ENCODE assay signal across 9 cellular contexts in genomic region chr17:46769531-46770438, GRCh38. TPM values are rescaled to one million over a fixed set of nuclear protein-coding genes. Genes with fewer than 3 reads are reported as not detected.
DNase-seq lines count a peak whose midpoint lies in the region; ATAC-seq lines count a peak whose summit lies in the region.
"Had no signal": no experiment of that assay in that cellular context is flagged by ENCODE, and none has a peak within 500 bp of the region (broad histone marks: within the 10 kb centered on the region; RNA-seq: fewer than 3 reads in every experiment).

No MANE protein-coding gene starts in this region.

- intact Hi-C loops in activated CD4-positive, alpha-beta memory T cell treated with anti-CD3 and anti-CD28 coated beads for 36 hours (cut with micrococcal nuclease): loop anchor here (5.0 kb wide), 1 partner anchor 48 kb away; the partner anchor contains the start of gene WNT3

- CTCF ChIA-PET in activated CD4-positive, alpha-beta memory T cell treated with anti-CD3 and anti-CD28 coated beads, Interleukin-2, amount 10 ng/mL, durations not matched to agents 7 days and 5 days (lab: Charles Lee): no interaction called here
- CTCF ChIA-PET in activated CD4-positive, alpha-beta memory T cell treated with anti-CD3 and anti-CD28 coated beads for 36 hours (lab: Charles Lee): interaction anchor here (0.7 kb wide), 1 partner anchor 1954 kb away, joined by 3 read pairs; no protein-coding TSS in a partner anchor
- CTCF ChIA-PET in activated CD8-positive, alpha-beta T cell treated with anti-CD3 and anti-CD28 coated beads, Interleukin-2, amount 10 ng/mL, durations not matched to agents 7 days and 5 days (lab: Charles Lee): no interaction called here

- H3K27me3 Mint-ChIP-seq in activated CD4-positive, alpha-beta memory T cell treated with anti-CD3 and anti-CD28 coated beads, Interleukin-2, amount 10 ng/mL, durations not matched to agents 7 days and 5 days: peaks cover 39% of the 10 kb centered on the region
- H3K27me3 Mint-ChIP-seq in activated CD4-positive, alpha-beta memory T cell treated with anti-CD3 and anti-CD28 coated beads for 36 hours: peaks cover 39% of the 10 kb centered on the region
- H3K27me3 Mint-ChIP-seq in activated CD8-positive, alpha-beta T cell treated with anti-CD3 and anti-CD28 coated beads, Interleukin-2, amount 10 ng/mL, durations not matched to agents 7 days and 5 days (ENCODE audit: low read depth): peaks cover 35% of the 10 kb centered on the region
- H3K27me3 Mint-ChIP-seq in stimulated activated naive CD8-positive, alpha-beta T cell treated with anti-CD3 and anti-CD28 coated beads, Interleukin-15, amount 100 ng/mL, for 72 hours: peaks cover 57% of the 10 kb centered on the region

- H3K9me3 Mint-ChIP-seq in activated CD4-positive, alpha-beta memory T cell treated with anti-CD3 and anti-CD28 coated beads, Interleukin-2, amount 10 ng/mL, durations not matched to agents 7 days and 5 days: no peaks in the 10 kb centered on the region
- H3K9me3 Mint-ChIP-seq in activated CD4-positive, alpha-beta memory T cell treated with anti-CD3 and anti-CD28 coated beads for 36 hours: no peaks in the 10 kb centered on the region
- no peaks in the 10 kb centered on the region for H3K9me3 Mint-ChIP-seq in activated CD8-positive, alpha-beta T cell treated with anti-CD3 and anti-CD28 coated beads, Interleukin-2, amount 10 ng/mL, durations not matched to agents 7 days and 5 days (ENCODE audit: insufficient read depth)
- no peaks in the 10 kb centered on the region for H3K9me3 Mint-ChIP-seq in stimulated activated naive CD8-positive, alpha-beta T cell treated with anti-CD3 and anti-CD28 coated beads, Interleukin-15, amount 100 ng/mL, for 72 hours

- ATAC-seq in activated CD8-positive, alpha-beta T cell treated with anti-CD3 and anti-CD28 coated beads, Interleukin-2, amount 10 ng/mL, durations not matched to agents 7 days and 5 days: no peak
- ATAC-seq in left lobe of liver (no peak), GM21381 (IDR thresholded peaks at IDR 0.05; ENCODE audit: unreplicated experiment) (no peak)
- ATAC-seq in stimulated activated naive CD8-positive, alpha-beta T cell treated with anti-CD3 and anti-CD28 coated beads, Interleukin-15, amount 100 ng/mL, for 72 hours: peak; percentile 2

- H3K4me1 Mint-ChIP-seq in activated CD4-positive, alpha-beta memory T cell treated with anti-CD3 and anti-CD28 coated beads, Interleukin-2, amount 10 ng/mL, durations not matched to agents 7 days and 5 days: peaks cover 18% of the 10 kb centered on the region
- peaks cover 11% of the 10 kb centered on the region for H3K4me1 Mint-ChIP-seq in activated CD4-positive, alpha-beta memory T cell treated with anti-CD3 and anti-CD28 coated beads for 36 hours (ENCODE audit: low read depth)
- peaks cover 29% of the 10 kb centered on the region for H3K4me1 Mint-ChIP-seq in activated CD8-positive, alpha-beta T cell treated with anti-CD3 and anti-CD28 coated beads, Interleukin-2, amount 10 ng/mL, durations not matched to agents 7 days and 5 days (ENCODE audit: low read depth)
- H3K4me1 Mint-ChIP-seq in stimulated activated naive CD8-positive, alpha-beta T cell treated with anti-CD3 and anti-CD28 coated beads, Interleukin-15, amount 100 ng/mL, for 72 hours: peaks cover 28% of the 10 kb centered on the region

- no peaks in the 10 kb centered on the region for H3K36me3 Mint-ChIP-seq in activated CD4-positive, alpha-beta memory T cell treated with anti-CD3 and anti-CD28 coated beads, Interleukin-2, amount 10 ng/mL, durations not matched to agents 7 days and 5 days (ENCODE audit: low read depth)
- H3K36me3 Mint-ChIP-seq in activated CD4-positive, alpha-beta memory T cell treated with anti-CD3 and anti-CD28 coated beads for 36 hours: no peaks in the 10 kb centered on the region
- no peaks in the 10 kb centered on the region for H3K36me3 Mint-ChIP-seq in activated CD8-positive, alpha-beta T cell treated with anti-CD3 and anti-CD28 coated beads, Interleukin-2, amount 10 ng/mL, durations not matched to agents 7 days and 5 days (ENCODE audit: low read depth)

- POLR2A ChIA-PET in activated CD4-positive, alpha-beta memory T cell treated with anti-CD3 and anti-CD28 coated beads, Interleukin-2, amount 10 ng/mL, durations not matched to agents 7 days and 5 days (lab: Charles Lee): no interaction called here
- POLR2A ChIA-PET in activated CD4-positive, alpha-beta memory T cell treated with anti-CD3 and anti-CD28 coated beads for 36 hours (lab: Charles Lee): no interaction called here
- POLR2A ChIA-PET in activated CD8-positive, alpha-beta T cell treated with anti-CD3 and anti-CD28 coated beads, Interleukin-2, amount 10 ng/mL, durations not matched to agents 7 days and 5 days (lab: Charles Lee): no interaction called here

- no peak overlapping the region for H3K27ac Mint-ChIP-seq in activated CD4-positive, alpha-beta memory T cell treated with anti-CD3 and anti-CD28 coated beads, Interleukin-2, amount 10 ng/mL, durations not matched to agents 7 days and 5 days
- no peak overlapping the region for H3K27ac Mint-ChIP-seq in activated CD4-positive, alpha-beta memory T cell treated with anti-CD3 and anti-CD28 coated beads for 36 hours
- H3K27ac Mint-ChIP-seq in activated CD8-positive, alpha-beta T cell treated with anti-CD3 and anti-CD28 coated beads, Interleukin-2, amount 10 ng/mL, durations not matched to agents 7 days and 5 days: no peak overlapping the region
- H3K27ac Mint-ChIP-seq in stimulated activated naive CD8-positive, alpha-beta T cell treated with anti-CD3 and anti-CD28 coated beads, Interleukin-15, amount 100 ng/mL, for 72 hours: no peak overlapping the region

- DNase-seq in activated CD4-positive, alpha-beta memory T cell treated with anti-CD3 and anti-CD28 coated beads, Interleukin-2, amount 10 ng/mL, durations not matched to agents 7 days and 5 days: peak; percentile 15
- DNase-seq in activated CD4-positive, alpha-beta memory T cell treated with anti-CD3 and anti-CD28 coated beads for 36 hours: no peak
- DNase-seq in activated CD8-positive, alpha-beta T cell treated with anti-CD3 and anti-CD28 coated beads, Interleukin-2, amount 10 ng/mL, durations not matched to agents 7 days and 5 days: no peak
- DNase-seq in left lobe of liver (ENCODE audit: low spot score) (peak; percentile 41), GM19240 (ENCODE audit: insufficient read length, low spot score) (no peak), NCI-H1694 treated with DMSO at 0.1 percent for 48 hours (lab: John Stamatoyannopoulos, UW) (no peak)
- peak in 1 of 2 donors; percentile 10 for DNase-seq in stimulated activated naive CD8-positive, alpha-beta T cell treated with anti-CD3 and anti-CD28 coated beads, Interleukin-15, amount 100 ng/mL, for 72 hours

- H3K4me3 Mint-ChIP-seq in activated CD4-positive, alpha-beta memory T cell treated with anti-CD3 and anti-CD28 coated beads, Interleukin-2, amount 10 ng/mL, durations not matched to agents 7 days and 5 days: no peak overlapping the region
- no peak overlapping the region for H3K4me3 Mint-ChIP-seq in activated CD4-positive, alpha-beta memory T cell treated with anti-CD3 and anti-CD28 coated beads for 36 hours
- peak overlapping the region; percentile 18 for H3K4me3 Mint-ChIP-seq in activated CD8-positive, alpha-beta T cell treated with anti-CD3 and anti-CD28 coated beads, Interleukin-2, amount 10 ng/mL, durations not matched to agents 7 days and 5 days
- H3K4me3 Mint-ChIP-seq in stimulated activated naive CD8-positive, alpha-beta T cell treated with anti-CD3 and anti-CD28 coated beads, Interleukin-15, amount 100 ng/mL, for 72 hours: peak overlapping the region; percentile 60 to 71

RNA-seq across cellular contexts. Expression of gene WNT3, which starts 48.7 kb away (rescaled TPM):
- total RNA-seq in activated CD4-positive, alpha-beta memory T cell treated with anti-CD3 and anti-CD28 coated beads, Interleukin-2, amount 10 ng/mL, durations not matched to agents 7 days and 5 days: not detected
- total RNA-seq in activated CD4-positive, alpha-beta memory T cell treated with anti-CD3 and anti-CD28 coated beads for 36 hours: under 1 TPM; 0.12 to 0.19 TPM
- not detected for total RNA-seq in activated CD8-positive, alpha-beta T cell treated with anti-CD3 and anti-CD28 coated beads, Interleukin-2, amount 10 ng/mL, durations not matched to agents 7 days and 5 days
- 2.7 TPM for total RNA-seq in left lobe of liver
- total RNA-seq: T-helper 1 cell treated with Interleukin-12 subunit alpha and Interleukin-12 subunit beta and Interleukin-4 antibody, amounts not matched to agents 30 ng/mL and 1 ng/mL, for 36 hours had no signal

Comparison
In these comparisons a context has a peak if more than half of its experiments do, and no peak if none do; other contexts are left out.
1. DNase-seq: peak in activated CD4-positive, alpha-beta memory T cell treated with anti-CD3 and anti-CD28 coated beads, Interleukin-2, amount 10 ng/mL, durations not matched to agents 7 days and 5 days (single experiment) and left lobe of liver (single experiment); none in activated CD4-positive, alpha-beta memory T cell treated with anti-CD3 and anti-CD28 coated beads for 36 hours (single experiment), activated CD8-positive, alpha-beta T cell treated with anti-CD3 and anti-CD28 coated beads, Interleukin-2, amount 10 ng/mL, durations not matched to agents 7 days and 5 days (single experiment), GM19240 (single experiment) and NCI-H1694 treated with DMSO at 0.1 percent for 48 hours (single experiment).
2. H3K4me3 Mint-ChIP-seq: peak in activated CD8-positive, alpha-beta T cell treated with anti-CD3 and anti-CD28 coated beads, Interleukin-2, amount 10 ng/mL, durations not matched to agents 7 days and 5 days (single experiment) and stimulated activated naive CD8-positive, alpha-beta T cell treated with anti-CD3 and anti-CD28 coated beads, Interleukin-15, amount 100 ng/mL, for 72 hours (2 of 2); none in activated CD4-positive, alpha-beta memory T cell treated with anti-CD3 and anti-CD28 coated beads, Interleukin-2, amount 10 ng/mL, durations not matched to agents 7 days and 5 days (single experiment) and activated CD4-positive, alpha-beta memory T cell treated with anti-CD3 and anti-CD28 coated beads for 36 hours (single experiment).